Comparison of ENCODE assay signal across 7 cellular contexts in genomic region chr7:72490301-72490700, GRCh38.
"Had no signal": no experiment of that assay in that cellular context is flagged by ENCODE, and none has a peak within 500 bp of the region (broad histone marks: within the 10 kb centered on the region; RNA-seq: fewer than 3 reads in every experiment).

No MANE protein-coding gene starts in this region.

- H3K27ac ChIP-seq: HL-60, KMS-11 had no signal

- DNase-seq: H9, HCEC 1CT, KBM-7 had no signal

- H3K4me3 ChIP-seq: GM23338 had no signal

- H3K4me2 ChIP-seq: GM23338, KMS-11 had no signal

- ATAC-seq: GM23338, HepG2 had no signal

- H2AFZ ChIP-seq: GM23338 had no signal

- H3K9ac ChIP-seq: KMS-11 had no signal
